In the genomic region with DNA sequence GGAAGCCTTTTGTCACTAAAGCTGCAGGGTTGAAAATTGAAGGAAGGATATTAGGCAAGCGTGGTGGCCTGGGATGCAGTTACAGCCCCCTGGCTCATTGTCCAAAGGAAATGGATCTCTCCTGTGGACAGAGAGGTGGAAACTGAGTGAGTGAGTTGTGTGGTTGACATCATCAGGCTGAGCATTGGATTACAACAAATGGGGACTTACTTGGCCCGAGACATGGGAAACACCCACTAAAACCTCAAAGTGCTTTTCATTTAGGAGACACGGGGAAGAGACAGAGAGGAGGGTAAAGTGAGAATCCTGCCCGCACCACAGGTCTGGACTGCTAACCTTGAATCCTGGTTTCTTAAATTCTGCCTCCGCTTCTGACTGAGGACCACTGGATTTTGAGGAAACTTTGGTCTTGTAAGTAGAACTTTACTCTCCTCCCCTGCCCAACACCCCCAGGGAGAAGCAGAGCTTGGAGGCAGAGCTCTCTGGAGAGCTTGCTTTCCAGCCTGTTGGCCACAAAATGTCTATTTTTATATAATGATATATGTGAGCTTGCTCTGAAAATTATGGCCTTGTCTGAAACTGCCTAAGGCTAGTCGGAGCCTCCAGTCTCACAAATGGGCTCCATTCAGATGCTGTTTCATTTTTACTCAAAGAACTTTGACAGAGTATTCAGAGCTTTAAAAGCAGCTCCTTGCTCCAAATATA, we compare ENCODE assay signal across 1 cellular context.
TF ChIP-seq lines count a peak whose summit lies in the region.

A gene (plus strand): TSS at position 259 of the 705 bp plus-strand sequence. CDS start 31,978 bp downstream, outside the sequence.

TF ChIP-seq in H1, 55 proteins besides CTCF, POLR2A, EP300 and RAD21 (continued from another document):
- no peak for TF ChIP-seq SUZ12 (IDR thresholded peaks at IDR 0.05; ENCODE audit: low read length)
TF ChIP-seq in H1: peak in this region for 0.
